In the genomic region with DNA sequence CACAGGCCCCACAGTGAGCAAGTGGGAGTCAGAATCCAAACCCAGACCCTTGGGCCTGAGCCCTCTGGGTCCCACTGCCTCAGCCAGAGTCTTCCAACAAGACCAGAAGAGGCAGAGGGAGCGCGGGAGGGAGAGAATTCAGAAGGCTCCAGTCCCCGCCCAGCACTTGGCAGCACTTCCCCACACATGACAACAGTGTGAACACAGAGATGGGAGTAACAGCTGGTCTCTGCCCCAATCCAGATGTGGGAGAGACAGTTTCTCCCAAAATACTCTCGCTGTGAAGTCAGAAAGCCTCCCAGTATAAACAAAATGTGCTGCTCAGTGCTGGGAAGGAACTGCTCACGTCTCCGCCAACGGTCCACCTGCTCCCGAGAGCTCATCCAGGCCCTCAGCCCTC, we compare ENCODE assay signal across 11 cellular contexts.
DNase-seq lines count a peak whose midpoint lies in the region; ATAC-seq and TF ChIP-seq lines count a peak whose summit lies in the region.
"Had no signal": no experiment of that assay in that cellular context is flagged by ENCODE, and none has a peak within 500 bp of the region (broad histone marks: within the 10 kb centered on the region; RNA-seq: fewer than 3 reads in every experiment).

No MANE protein-coding gene starts in this region.

- peak; percentile 25 to 76 (median 60) for DNase-seq in Peyer's patch
- peak; percentile 61 for DNase-seq in myocyte (ENCODE audit: low read depth)
- DNase-seq in tibial artery = peak; percentile 88 to 93
- DNase-seq in NCI-H2107 treated with DMSO at 0.1 percent for 48 hours (lab: John Stamatoyannopoulos, UW; ENCODE audit: unreplicated experiment) = no peak
- no peak for DNase-seq in GM13976 (ENCODE audit: low spot score)
- DNase-seq in kidney glomerular epithelial cell (lab: John Stamatoyannopoulos, UW) = no peak
- DNase-seq: activated CD8-positive, alpha-beta memory T cell treated with anti-CD3 and anti-CD28 coated beads, Interleukin-2, amount 10 ng/mL, durations not matched to agents 7 days and 5 days; HFFc6 had no signal

- intact Hi-C loops in tibial artery (cut with DNase I; ENCODE audit: low total_unique reads) = no loop called here

- TF ChIP-seq CTCF in Peyer's patch (IDR thresholded peaks at IDR 0.05) (no peak), gastroesophageal sphincter (IDR thresholded peaks at IDR 0.05) (no peak), tibial artery (IDR thresholded peaks at IDR 0.05) (no peak), GM13976 (IDR thresholded peaks at IDR 0.05; ENCODE audit: borderline replicate concordance, control extremely low read depth, extremely low read depth, insufficient read depth, missing control alignments) (no peak)

- TF ChIP-seq EP300 in gastroesophageal sphincter (IDR thresholded peaks at IDR 0.05) = no peak

- ATAC-seq in gastroesophageal sphincter (peak; percentile 89), GM21528 (IDR thresholded peaks at IDR 0.05; ENCODE audit: low FRiP score, unreplicated experiment) (no peak)
- ATAC-seq: activated CD8-positive, alpha-beta memory T cell treated with anti-CD3 and anti-CD28 coated beads, Interleukin-2, amount 10 ng/mL, durations not matched to agents 7 days and 5 days had no signal

- H3K4me1 ChIP-seq in Peyer's patch (no peaks in the 10 kb centered on the region), gastroesophageal sphincter (peaks cover 0 to 36% (median 0%) of the 10 kb centered on the region in 3 donors), tibial artery (peaks cover 0 to 19% (median 6%) of the 10 kb centered on the region in 4 donors)

- H3K27ac ChIP-seq in Peyer's patch (peak overlapping the region in 1 of 4 donors; percentile 37), gastroesophageal sphincter (peak overlapping the region in 3 of 4 donors; percentile 29 to 68 (median 58)), tibial artery (no peak overlapping the region)
- H3K27ac ChIP-seq: KMS-11 had no signal

- in situ Hi-C loops in GM13976 (cut with MboI; ENCODE audit: low sequenced_read_pairs, unreplicated experiment) = no loop called here

- no peaks in the 10 kb centered on the region for H3K36me3 ChIP-seq in Peyer's patch
- no peaks in the 10 kb centered on the region for H3K36me3 ChIP-seq in gastroesophageal sphincter
- H3K36me3 ChIP-seq in tibial artery = no peaks in the 10 kb centered on the region

- H3K9me3 ChIP-seq in Peyer's patch = no peaks in the 10 kb centered on the region
- no peaks in the 10 kb centered on the region for H3K9me3 ChIP-seq in gastroesophageal sphincter
- no peaks in the 10 kb centered on the region for H3K9me3 ChIP-seq in tibial artery

- no peak overlapping the region for H3K4me3 ChIP-seq in Peyer's patch
- no peak overlapping the region for H3K4me3 ChIP-seq in gastroesophageal sphincter
- H3K4me3 ChIP-seq in tibial artery = no peak overlapping the region

- TF ChIP-seq POLR2A in Peyer's patch (IDR thresholded peaks at IDR 0.05) = no peak
- no peak for TF ChIP-seq POLR2A in gastroesophageal sphincter (IDR thresholded peaks at IDR 0.05)

- no peaks in the 10 kb centered on the region for H3K27me3 ChIP-seq in Peyer's patch
- no peaks in the 10 kb centered on the region for H3K27me3 ChIP-seq in gastroesophageal sphincter
- H3K27me3 ChIP-seq in tibial artery = no peaks in the 10 kb centered on the region

- WGBS in gastroesophageal sphincter (ENCODE audit: low coverage in 1 of 2), 2 donors = 55 to 60% methylated on average over 1 to 2 of the region's 8 CpGs

Comparison
In these comparisons a context has a peak if more than half of its experiments do, and no peak if none do; other contexts are left out.
1. DNase-seq: peak in Peyer's patch (3 of 3), myocyte (single experiment) and tibial artery (2 of 2); none in NCI-H2107 treated with DMSO at 0.1 percent for 48 hours (single experiment), GM13976 (single experiment) and kidney glomerular epithelial cell (single experiment).
2. H3K27ac ChIP-seq: peak in gastroesophageal sphincter (3 of 4); none in tibial artery (0 of 2).